Comparison of ENCODE assay signal across 1 cellular context in genomic region chr12:53599579-53599978, GRCh38.
TF ChIP-seq lines count a peak whose summit lies in the region.

No MANE protein-coding gene starts in this region.

TF ChIP-seq in liver, 16 proteins besides CTCF, POLR2A, EP300 and RAD21:
- TF ChIP-seq ZBTB33 (IDR thresholded peaks at IDR 0.05) (no peak), REST (IDR thresholded peaks at IDR 0.05) (no peak), NR2F2 (IDR thresholded peaks at IDR 0.05) (no peak), FOXA1 (IDR thresholded peaks at IDR 0.05) (no peak), MAX (IDR thresholded peaks at IDR 0.05) (no peak), EGR1 (IDR thresholded peaks at IDR 0.05; ENCODE audit: low read depth in 2 of 2) (no peak), GABPA (IDR thresholded peaks at IDR 0.05 in 1 of 2, conservative IDR thresholded peaks at IDR 0.05 in 1 of 2) (no peak), FOXA2 (IDR thresholded peaks at IDR 0.05) (no peak), JUND (IDR thresholded peaks at IDR 0.05) (no peak), ATF3 (IDR thresholded peaks at IDR 0.05) (no peak), RXRA (IDR thresholded peaks at IDR 0.05) (no peak), HNF4A (conservative IDR thresholded peaks at IDR 0.05) (no peak), TAF1 (conservative IDR thresholded peaks at IDR 0.05) (no peak), YY1 (IDR thresholded peaks at IDR 0.05) (no peak), HNF4G (IDR thresholded peaks at IDR 0.05) (no peak), SP1 (IDR thresholded peaks at IDR 0.05) (no peak)
TF ChIP-seq in liver: peak in this region for 0.
